1 cellular context compared by ENCODE assay signal in genomic region chr18:36149514-36150289, GRCh38.
TF ChIP-seq lines count a peak whose summit lies in the region.

No MANE protein-coding gene starts in this region.

TF ChIP-seq in GM23338, 12 proteins besides CTCF, POLR2A, EP300 and RAD21 (continued from another document):
- TF ChIP-seq REST (IDR thresholded peaks at IDR 0.05; ENCODE audit: unreplicated experiment), result no peak
- TF ChIP-seq NANOG (IDR thresholded peaks at IDR 0.05; ENCODE audit: borderline replicate concordance), result no peak
- no peak for TF ChIP-seq CREB1 (CRISPR knock-in tag; IDR thresholded peaks at IDR 0.05; ENCODE audit: low read depth)
- TF ChIP-seq ZNF331 (CRISPR knock-in tag; IDR thresholded peaks at IDR 0.05; ENCODE audit: low read depth), result no peak
- TF ChIP-seq JUNB (IDR thresholded peaks at IDR 0.05; ENCODE audit: unreplicated experiment), result no peak
- TF ChIP-seq EZH2phosphoT487 (IDR thresholded peaks at IDR 0.05; ENCODE audit: unreplicated experiment), result no peak
- no peak for TF ChIP-seq STAT1 (IDR thresholded peaks at IDR 0.05; ENCODE audit: unreplicated experiment)
- no peak for TF ChIP-seq ETS1 (IDR thresholded peaks at IDR 0.05)
- TF ChIP-seq ZNF114 (CRISPR knock-in tag; IDR thresholded peaks at IDR 0.05), result no peak
